Comparison of ENCODE assay signal across 8 cellular contexts in the genomic region with DNA sequence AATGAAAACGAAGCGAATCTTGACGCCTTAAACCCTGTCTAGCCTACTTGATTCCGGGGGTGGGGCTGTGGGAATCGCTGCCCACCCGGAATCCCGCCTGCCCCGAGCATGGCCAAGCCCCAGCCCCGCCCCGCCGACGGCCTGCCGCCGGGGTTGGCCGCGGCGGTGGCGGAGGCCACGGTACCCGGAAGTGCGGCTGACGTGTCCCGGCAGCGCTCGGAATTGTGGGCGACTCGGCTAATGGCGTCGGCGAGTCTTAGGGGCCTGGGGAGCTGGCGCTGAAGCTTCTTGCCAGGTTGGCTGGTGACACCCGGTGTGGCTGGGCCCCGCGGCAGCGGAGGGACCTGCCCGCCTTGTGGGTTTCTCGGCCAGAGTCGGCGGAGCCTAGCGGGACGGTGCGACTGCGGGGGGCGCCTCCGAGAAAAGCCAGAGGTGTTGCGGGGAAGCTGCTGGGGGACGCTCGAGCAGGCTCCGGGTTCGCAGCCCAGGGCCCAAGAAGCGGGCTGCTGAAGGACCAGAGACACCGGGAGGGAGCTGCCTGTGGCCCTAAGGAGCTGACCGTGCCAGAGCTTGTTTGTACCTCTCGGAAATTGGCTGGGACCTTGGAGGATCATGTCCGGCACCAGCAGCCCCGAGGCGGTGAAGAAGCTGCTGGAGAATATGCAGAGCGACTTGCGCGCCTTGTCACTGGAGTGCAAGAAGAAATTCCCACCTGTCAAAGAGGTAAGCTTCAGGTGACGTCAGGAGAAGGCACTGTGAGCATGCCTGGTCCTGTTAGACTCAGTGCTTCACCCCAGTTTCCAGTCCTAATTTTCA. TPM values are rescaled to one million over a fixed set of nuclear protein-coding genes. Genes with fewer than 3 reads are reported as not detected.
DNase-seq lines count a peak whose midpoint lies in the region; ATAC-seq and TF ChIP-seq lines count a peak whose summit lies in the region.

A gene with protein sequence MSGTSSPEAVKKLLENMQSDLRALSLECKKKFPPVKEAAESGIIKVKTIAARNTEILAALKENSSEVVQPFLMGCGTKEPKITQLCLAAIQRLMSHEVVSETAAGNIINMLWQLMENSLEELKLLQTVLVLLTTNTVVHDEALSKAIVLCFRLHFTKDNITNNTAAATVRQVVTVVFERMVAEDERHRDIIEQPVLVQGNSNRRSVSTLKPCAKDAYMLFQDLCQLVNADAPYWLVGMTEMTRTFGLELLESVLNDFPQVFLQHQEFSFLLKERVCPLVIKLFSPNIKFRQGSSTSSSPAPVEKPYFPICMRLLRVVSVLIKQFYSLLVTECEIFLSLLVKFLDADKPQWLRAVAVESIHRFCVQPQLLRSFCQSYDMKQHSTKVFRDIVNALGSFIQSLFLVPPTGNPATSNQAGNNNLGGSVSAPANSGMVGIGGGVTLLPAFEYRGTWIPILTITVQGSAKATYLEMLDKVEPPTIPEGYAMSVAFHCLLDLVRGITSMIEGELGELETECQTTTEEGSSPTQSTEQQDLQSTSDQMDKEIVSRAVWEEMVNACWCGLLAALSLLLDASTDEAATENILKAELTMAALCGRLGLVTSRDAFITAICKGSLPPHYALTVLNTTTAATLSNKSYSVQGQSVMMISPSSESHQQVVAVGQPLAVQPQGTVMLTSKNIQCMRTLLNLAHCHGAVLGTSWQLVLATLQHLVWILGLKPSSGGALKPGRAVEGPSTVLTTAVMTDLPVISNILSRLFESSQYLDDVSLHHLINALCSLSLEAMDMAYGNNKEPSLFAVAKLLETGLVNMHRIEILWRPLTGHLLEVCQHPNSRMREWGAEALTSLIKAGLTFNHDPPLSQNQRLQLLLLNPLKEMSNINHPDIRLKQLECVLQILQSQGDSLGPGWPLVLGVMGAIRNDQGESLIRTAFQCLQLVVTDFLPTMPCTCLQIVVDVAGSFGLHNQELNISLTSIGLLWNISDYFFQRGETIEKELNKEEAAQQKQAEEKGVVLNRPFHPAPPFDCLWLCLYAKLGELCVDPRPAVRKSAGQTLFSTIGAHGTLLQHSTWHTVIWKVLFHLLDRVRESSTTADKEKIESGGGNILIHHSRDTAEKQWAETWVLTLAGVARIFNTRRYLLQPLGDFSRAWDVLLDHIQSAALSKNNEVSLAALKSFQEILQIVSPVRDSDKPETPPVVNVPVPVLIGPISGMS (N-terminal part only) (plus strand): TSS at position 231 of the 816 bp plus-strand sequence. CDS start 382 bp downstream, at position 613.

- peaks cover 55% of the 10 kb centered on the region for H3K79me2 ChIP-seq in PC-3 (ENCODE audit: low read length)

- no peaks in the 10 kb centered on the region for H3F3A ChIP-seq in PC-3 (ENCODE audit: low read length, unreplicated experiment)

- POLR2A ChIA-PET in PC-3 (lab: Charles Lee; ENCODE audit: unreplicated experiment): interaction anchor here (0.5 to 0.6 kb wide), 2 partner anchors 57 to 375 kb away, joined by 3 to 4 read pairs; no protein-coding TSS in a partner anchor

- H3K36me3 ChIP-seq in PC-3 (ENCODE audit: low read depth, low read length): 0 out of 2 replicates have a peak, but pooled peaks cover 3% of the 10 kb centered on the region
- H3K36me3 ChIP-seq in mucosa of rectum (ENCODE audit: control insufficient read depth in 2 of 2, insufficient read depth in 2 of 2, low read length in 2 of 2): peaks cover 2 to 3% of the 10 kb centered on the region in 2 donors

- no TSS peak for BruUV-seq in PC-3 (replicated peaks; lab: Mats Ljungman, UMichigan)

- CTCF ChIA-PET in PC-3 (lab: Charles Lee): interaction anchor here (0.6 to 1.5 kb wide), 2 partner anchors 29 to 31 kb away, joined by 3 to 4 read pairs; no protein-coding TSS in a partner anchor

- H3K9me2 ChIP-seq in PC-3 (replicated peaks; ENCODE audit: low read length): no peaks in the 10 kb centered on the region

- H3K9me3 ChIP-seq in PC-3 (ENCODE audit: low read length): no peaks in the 10 kb centered on the region
- H3K9me3 ChIP-seq in mucosa of rectum (ENCODE audit: control insufficient read depth in 2 of 2, low read length in 2 of 2): no peaks in the 10 kb centered on the region

- no peaks in the 10 kb centered on the region for H3K27me3 ChIP-seq in PC-3 (ENCODE audit: low read length)
- H3K27me3 ChIP-seq in mucosa of rectum (ENCODE audit: control insufficient read depth in 2 of 2, insufficient read depth in 2 of 2, low read length in 2 of 2): no peaks in the 10 kb centered on the region

- DNase-seq in DMS 273 treated with DMSO at 0.1 percent for 48 hours (lab: John Stamatoyannopoulos, UW) (peak; percentile 28), HuH-7.5 (ENCODE audit: low spot score) (peak; percentile 89), PC-3 (peak; percentile 91), activated T-cell treated with anti-CD3 and anti-CD28 coated beads for 48 hours (ENCODE audit: low read depth) (peak; percentile 85), epithelial cell of prostate (ENCODE audit: low read depth, low spot score) (peak; percentile 14)
- DNase-seq in stimulated activated CD8-positive, alpha-beta memory T cell treated with anti-CD3 and anti-CD28 coated beads, Interleukin-4, amount 100 ng/mL, for 4 hours (ENCODE audit: low read depth in 2 of 2, low spot score in 1 of 2): peak; percentile 65 to 76

- peak; percentile 98 for ATAC-seq in GM21528 (IDR thresholded peaks at IDR 0.05; ENCODE audit: low FRiP score, unreplicated experiment)
- peak; percentile 99 for ATAC-seq in PC-3

- intact Hi-C loops in PC-3 (cut with micrococcal nuclease): no loop called here

- H3K4me1 ChIP-seq in PC-3 (ENCODE audit: insufficient read depth, low read length) (peaks cover 11% of the 10 kb centered on the region), mucosa of rectum (ENCODE audit: control insufficient read depth in 2 of 2, insufficient read depth in 2 of 2, low read length in 2 of 2) (peaks cover 6 to 12% of the 10 kb centered on the region in 2 donors)

- H4K20me1 ChIP-seq in PC-3 (ENCODE audit: low read length): peaks cover 18% of the 10 kb centered on the region

- H3K9ac ChIP-seq in PC-3 (ENCODE audit: low read length) (peak within 1 kb of the TSS; percentile 93), mucosa of rectum (ENCODE audit: low read depth in 1 of 2, low read length in 2 of 2) (peak within 1 kb of the TSS; percentile 89 to 100)

- TF ChIP-seq CTCF in PC-3 (conservative IDR thresholded peaks at IDR 0.05; ENCODE audit: low read depth, low read length): no peak

- H3K27ac ChIP-seq in PC-3 (ENCODE audit: low read length) (peak within 1 kb of the TSS; percentile 31), epithelial cell of prostate (peak within 1 kb of the TSS; percentile 81), mucosa of rectum (ENCODE audit: low read depth in 2 of 2, low read length in 2 of 2) (peak within 1 kb of the TSS; percentile 92 to 96)

- H3K4me2 ChIP-seq in PC-3 (ENCODE audit: low read length): peak within 1 kb of the TSS; percentile 99

- peak within 1 kb of the TSS; percentile 100 for H2AFZ ChIP-seq in PC-3 (ENCODE audit: low read length)

- H3K4me3 ChIP-seq in PC-3 (ENCODE audit: low read length) (peak within 1 kb of the TSS; percentile 78), mucosa of rectum (ENCODE audit: low read length in 2 of 2) (peak within 1 kb of the TSS; percentile 98 to 99)

RNA-seq across cellular contexts. Expression of the gene that starts here (rescaled TPM):
- total RNA-seq in PC-3 (2014; rRNA removed): 19.1 and 32.0 TPM in 2 replicates

Comparison
In these comparisons a context has a peak if more than half of its experiments do, and no peak if none do; other contexts are left out.
1. Peak in every context shown above with its lines: DNase-seq, ATAC-seq, H3K4me3 ChIP-seq and H3K27ac ChIP-seq.
2. DNase-seq: peak in every context shown above with its lines; median percentile 91 in PC-3; 89 in HuH-7.5; 85 in activated T-cell treated with anti-CD3 and anti-CD28 coated beads for 48 hours; 70 in stimulated activated CD8-positive, alpha-beta memory T cell treated with anti-CD3 and anti-CD28 coated beads, Interleukin-4, amount 100 ng/mL, for 4 hours; 28 in DMS 273 treated with DMSO at 0.1 percent for 48 hours; 14 in epithelial cell of prostate.
3. H3K27ac ChIP-seq: peak in every context shown above with its lines; median percentile 94 in mucosa of rectum; 81 in epithelial cell of prostate; 31 in PC-3.